ENCODE assay signal across 21 cellular contexts in the genomic region with DNA sequence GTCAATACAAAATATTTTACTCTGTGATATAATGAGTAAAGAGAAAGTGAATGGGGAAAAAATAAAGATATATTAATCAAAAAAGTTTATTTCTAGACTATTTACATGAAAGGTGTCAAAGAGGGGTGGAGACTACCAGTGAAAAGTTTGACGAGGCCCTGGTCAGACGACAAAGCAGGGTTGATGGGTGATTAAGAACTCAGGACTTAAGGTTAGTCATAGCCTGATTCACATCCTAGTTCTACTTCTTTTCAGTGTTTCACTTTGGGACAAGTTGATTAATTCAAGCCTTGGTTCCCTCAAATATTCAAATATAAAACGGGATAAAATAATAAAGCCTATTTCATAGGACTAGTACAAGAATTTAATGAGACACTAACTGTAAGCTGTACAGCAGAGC.
"Had no signal": no experiment of that assay in that cellular context is flagged by ENCODE, and none has a peak within 500 bp of the region (broad histone marks: within the 10 kb centered on the region; RNA-seq: fewer than 3 reads in every experiment).

No MANE protein-coding gene starts in this region.

- DNase-seq: IMR-90; Karpas-422; KG1; MM.1S; NCI-H1092 treated with DMSO at 0.1 percent for 48 hours; NCI-H1436; NCI-H187; NCI-H2029; NCI-H2081 treated with DMSO at 0.1 percent for 48 hours; NCI-H2171; NCI-H226; NCI-H446; NCI-H510A; NCI-H524 treated with DMSO at 0.1 percent for 48 hours; NCI-H69; NCI-H774; NK-92 treated with Interleukin-12 subunit alpha and Interleukin-12 subunit beta, amount 100 ng/mL, for 24 hours; OCI-M1; SHP77 treated with DMSO at 0.1 percent for 48 hours had no signal

- H3K27ac ChIP-seq: SJSA1, SK-N-MC had no signal

- H3K27me3 ChIP-seq: SJSA1 had no signal

- H3K36me3 ChIP-seq: SJSA1 had no signal

- H3K4me3 ChIP-seq: SJSA1, SK-N-MC had no signal

- H3K9me3 ChIP-seq: SJSA1 had no signal

- H3K4me1 ChIP-seq: SJSA1 had no signal
